20 cellular contexts compared by ENCODE assay signal in the genomic region with DNA sequence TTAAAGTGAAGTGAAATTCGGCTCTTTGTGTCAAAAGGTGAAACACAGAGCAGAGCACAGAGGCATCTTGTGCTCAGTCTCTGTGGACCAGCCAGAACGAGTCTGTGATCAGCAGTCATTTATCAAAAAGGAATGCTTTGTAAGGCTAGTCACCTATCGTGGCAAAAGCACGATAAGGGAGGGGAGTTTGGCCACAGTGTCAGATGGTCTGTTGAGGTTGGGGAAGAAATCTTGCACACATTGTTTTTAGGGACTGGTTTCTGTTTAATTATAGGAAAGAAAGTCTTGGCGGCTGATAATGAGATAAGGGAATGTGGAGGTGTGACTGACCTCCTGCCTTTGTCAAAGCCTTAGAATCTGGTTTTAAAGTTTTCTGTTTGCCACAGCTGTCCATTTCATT. TPM values are rescaled to one million over a fixed set of nuclear protein-coding genes. Genes with fewer than 3 reads are reported as not detected.
A peak's percentile ranks its signal among the peaks of the same experiment; 100 is the strongest.
DNase-seq lines count a peak whose midpoint lies in the region; ATAC-seq and TF ChIP-seq lines count a peak whose summit lies in the region.
"Had no signal": no experiment of that assay in that cellular context is flagged by ENCODE, and none has a peak within 500 bp of the region (broad histone marks: within the 10 kb centered on the region; RNA-seq: fewer than 3 reads in every experiment).

No MANE protein-coding gene starts in this region.

- H3K27ac ChIP-seq in heart right ventricle (peak overlapping the region in 7 of 10 donors; percentile 3 to 56 (median 23)), body of pancreas (peak overlapping the region; percentile 35 to 65 (median 60))
- H3K27ac ChIP-seq: prostate gland, uterus had no signal

- peak overlapping the region; percentile 44 for H3K27ac Mint-ChIP-seq in type B pancreatic cell
- H3K27ac Mint-ChIP-seq: activated naive CD8-positive, alpha-beta T cell treated with anti-CD3 and anti-CD28 coated beads, Interleukin-2, amount 10 ng/mL, durations not matched to agents 7 days and 5 days; stimulated activated naive CD8-positive, alpha-beta T cell treated with anti-CD3 and anti-CD28 coated beads, Interleukin-15, Interleukin-2, amounts not matched to agents 100 ng/mL and 50 ng/mL, for 24 hours; T-helper 2 cell treated with Interferon-gamma antibody and Interleukin-4, amounts not matched to agents 5 μg/mL and 100 μg/mL, for 36 hours had no signal

- peak overlapping the region; percentile 61 for H3K4me3 Mint-ChIP-seq in type B pancreatic cell
- H3K4me3 Mint-ChIP-seq: activated naive CD8-positive, alpha-beta T cell treated with anti-CD3 and anti-CD28 coated beads, Interleukin-2, amount 10 ng/mL, durations not matched to agents 7 days and 5 days; activated T-cell treated with anti-CD3 and anti-CD28 coated beads, Interleukin-2, amount 50 U/mL, for 4 hours; central memory CD8-positive, alpha-beta T cell; IgD-negative memory B cell; stimulated activated naive CD8-positive, alpha-beta T cell treated with anti-CD3 and anti-CD28 coated beads, Interleukin-15, Interleukin-2, amounts not matched to agents 100 ng/mL and 50 ng/mL, for 24 hours; T-helper 2 cell treated with Interferon-gamma antibody and Interleukin-4, amounts not matched to agents 5 μg/mL and 100 μg/mL, for 36 hours had no signal

- intact Hi-C loops in heart right ventricle (cut with DNase I) = loop anchor here in 4 of 10 donors (2.0 to 10.0 kb wide), 2 partner anchors 220 to 324 kb away; a partner anchor contains a TSS
- intact Hi-C loops in left cardiac atrium (cut with DNase I) = loop anchor here in 1 of 2 donors (10.0 kb wide), 2 partner anchors 220 to 340 kb away; a partner anchor contains a TSS
- intact Hi-C loops in body of pancreas (cut with DNase I) = loop anchor here (10.0 kb wide), 1 partner anchor 330 kb away; no protein-coding TSS in a partner anchor

- no peaks in the 10 kb centered on the region for H3K9me3 Mint-ChIP-seq in type B pancreatic cell
- H3K9me3 Mint-ChIP-seq: central memory CD8-positive, alpha-beta T cell; stimulated activated naive CD8-positive, alpha-beta T cell treated with anti-CD3 and anti-CD28 coated beads, Interleukin-15, Interleukin-2, amounts not matched to agents 100 ng/mL and 50 ng/mL, for 24 hours had no signal

- H3K36me3 Mint-ChIP-seq in type B pancreatic cell = peaks cover 7% of the 10 kb centered on the region

- H3K9me3 ChIP-seq in heart right ventricle (no peaks in the 10 kb centered on the region), body of pancreas (no peaks in the 10 kb centered on the region)
- H3K9me3 ChIP-seq: prostate gland, uterus had no signal

- H3K27me3 ChIP-seq in heart right ventricle = no peaks in the 10 kb centered on the region
- H3K27me3 ChIP-seq in body of pancreas = no peaks in the 10 kb centered on the region
- H3K27me3 ChIP-seq: uterus had no signal

- H3K4me3 ChIP-seq in heart right ventricle (peak overlapping the region in 2 of 10 donors; percentile 1 to 4), body of pancreas (no peak overlapping the region)
- H3K4me3 ChIP-seq: GM12878, prostate gland, uterus had no signal

- ATAC-seq in heart right ventricle (peak in 7 of 8 donors; percentile 22 to 62 (median 33)), left cardiac atrium (no peak), body of pancreas (peak; percentile 58), GM21447 (IDR thresholded peaks at IDR 0.05; ENCODE audit: unreplicated experiment) (no peak), GM21515 (IDR thresholded peaks at IDR 0.05; ENCODE audit: unreplicated experiment) (no peak), GM21526 (IDR thresholded peaks at IDR 0.05; ENCODE audit: low FRiP score, unreplicated experiment) (no peak)
- ATAC-seq: activated T-cell treated with anti-CD3 and anti-CD28 coated beads, Interleukin-2, amount 50 U/mL, for 4 hours; GM12878 had no signal

- H3K4me1 Mint-ChIP-seq in type B pancreatic cell (ENCODE audit: unreplicated experiment) = peaks cover 20% of the 10 kb centered on the region

- TF ChIP-seq CTCF in heart right ventricle (IDR thresholded peaks at IDR 0.05) (no peak), body of pancreas (IDR thresholded peaks at IDR 0.05) (no peak), type B pancreatic cell (conservative IDR thresholded peaks at IDR 0.05) (no peak)

- no peaks in the 10 kb centered on the region for H3K27me3 Mint-ChIP-seq in type B pancreatic cell
- H3K27me3 Mint-ChIP-seq: activated naive CD8-positive, alpha-beta T cell treated with anti-CD3 and anti-CD28 coated beads, Interleukin-2, amount 10 ng/mL, durations not matched to agents 7 days and 5 days; central memory CD8-positive, alpha-beta T cell; IgD-negative memory B cell; stimulated activated naive CD8-positive, alpha-beta T cell treated with anti-CD3 and anti-CD28 coated beads, Interleukin-15, Interleukin-2, amounts not matched to agents 100 ng/mL and 50 ng/mL, for 24 hours had no signal

- peaks cover 0 to 47% (median 5%) of the 10 kb centered on the region in 9 donors for H3K36me3 ChIP-seq in heart right ventricle
- no peaks in the 10 kb centered on the region for H3K36me3 ChIP-seq in body of pancreas (replicated peaks in 1 of 2; ENCODE audit: insufficient read depth in 1 of 2, low read depth in 2 of 2)
- H3K36me3 ChIP-seq: prostate gland, uterus had no signal

- WGBS in heart right ventricle, 2 donors = 30 to 33% methylated on average over 5 of the region's 5 CpGs
- 8 to 17% methylated on average over 5 of the region's 5 CpGs for WGBS in body of pancreas, 2 donors

- H3K4me1 ChIP-seq in heart right ventricle = peaks cover 0 to 40% (median 24%) of the 10 kb centered on the region in 9 donors
- H3K4me1 ChIP-seq in body of pancreas = peaks cover 42% of the 10 kb centered on the region
- H3K4me1 ChIP-seq: prostate gland, uterus had no signal

- DNase-seq in heart right ventricle (no peak), left cardiac atrium (no peak), body of pancreas (peak in 1 of 4 donors; percentile 26), left kidney (ENCODE audit: low read depth, low spot score) (peak; percentile 36), type B pancreatic cell (ENCODE audit: extremely low spot score, unreplicated experiment) (no peak)
- DNase-seq: activated CD4-positive, alpha-beta T cell treated with anti-CD3 and anti-CD28 coated beads, Interleukin-2, amount 50 U/mL, for 1 hour; activated naive CD8-positive, alpha-beta T cell treated with anti-CD3 and anti-CD28 coated beads, Interleukin-2, amount 10 ng/mL, durations not matched to agents 7 days and 5 days; activated T-cell treated with anti-CD3 and anti-CD28 coated beads, Interleukin-2, amount 50 U/mL, for 4 hours; EL; NCI-H1092; uterus had no signal

- no peak for TF ChIP-seq POLR2A in body of pancreas (IDR thresholded peaks at IDR 0.05)

RNA-seq across cellular contexts. Expression of a gene that starts 58.2 kb away (rescaled TPM):
- total RNA-seq in heart right ventricle (10 to 100 TPM in 1 of 10 donors, 1 to 10 TPM in 9; 4.7 to 13.6 (median 6.4) TPM), left cardiac atrium (1 to 10 TPM; 8.2 to 9.3 TPM), body of pancreas (1 to 10 TPM in 1 of 2 donors, under 1 TPM in 1; 0.52 to 4.3 TPM), type B pancreatic cell (ENCODE audit: low replicate concordance) (0.31 and 2.9 TPM in 2 replicates)
- polyA plus RNA-seq in heart right ventricle = 1 to 10 TPM; 5.0 to 7.3 TPM
- polyA plus RNA-seq: IgD-negative memory B cell had no signal

Comparison
In these comparisons a context has a peak if more than half of its experiments do, and no peak if none do; other contexts are left out.
1. ATAC-seq: peak in heart right ventricle (7 of 8) and body of pancreas (single experiment); none in left cardiac atrium (0 of 2), GM21447 (single experiment), GM21515 (single experiment) and GM21526 (single experiment).